ENCODE assay signal across 25 cellular contexts in the genomic region with DNA sequence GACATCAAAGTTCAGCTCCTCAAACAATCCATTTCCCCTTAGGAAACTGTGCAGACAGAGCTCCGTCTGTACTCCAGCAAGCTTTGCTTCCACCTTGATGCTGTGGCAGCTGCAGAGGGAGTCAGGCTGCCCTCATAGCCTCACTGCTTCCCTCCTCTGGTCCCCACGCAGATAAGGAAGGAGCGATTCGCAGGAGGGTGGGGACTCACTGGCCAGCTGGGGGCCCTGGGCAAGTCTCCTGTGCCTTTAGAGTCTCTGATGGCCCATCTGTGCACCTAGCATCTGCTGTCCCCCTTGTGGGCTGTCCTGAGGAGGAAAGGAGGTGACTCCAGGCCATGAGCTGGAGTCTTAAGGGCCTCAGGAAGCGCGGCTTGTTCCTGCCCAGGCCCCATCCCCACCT.
"Had no signal": no experiment of that assay in that cellular context is flagged by ENCODE, and none has a peak within 500 bp of the region (broad histone marks: within the 10 kb centered on the region; RNA-seq: fewer than 3 reads in every experiment).

No MANE protein-coding gene starts in this region.

- H3K36me3 ChIP-seq: neural progenitor cell, prostate gland, right atrium auricular region, transverse colon had no signal

- H3K27ac ChIP-seq: dorsolateral prefrontal cortex, neural progenitor cell, prostate gland, right atrium auricular region, suprapubic skin, transverse colon, vagina had no signal

- DNase-seq: dorsolateral prefrontal cortex; effector CD4-positive, alpha-beta T cell; hypothalamus; mucosa of descending colon; naive B cell; nucleus accumbens; stimulated activated CD4-positive, alpha-beta T cell treated with anti-CD3 and anti-CD28 coated beads, Interleukin-12 subunit alpha, Interleukin-12 subunit beta, amount 100 ng/mL, for 4 hours; stimulated activated CD4-positive, alpha-beta T cell treated with anti-CD3 and anti-CD28 coated beads, Interleukin-1b, Interleukin-23, amount 100 ng/mL, for 48 hours; stimulated activated CD4-positive, alpha-beta T cell treated with anti-CD3 and anti-CD28 coated beads, Interleukin-4, amount 100 ng/mL, for 1 hour; stimulated activated CD8-positive, alpha-beta memory T cell treated with anti-CD3 and anti-CD28 coated beads, Interleukin-4, amount 100 ng/mL, for 48 hours; stimulated activated naive CD4-positive, alpha-beta T cell; stimulated activated naive CD8-positive, alpha-beta T cell treated with anti-CD3 and anti-CD28 coated beads, Interleukin-15, amount 100 ng/mL, for 72 hours; transverse colon had no signal

- H3K4me2 ChIP-seq: neural progenitor cell, smooth muscle cell had no signal

- H3K27me3 ChIP-seq: dorsolateral prefrontal cortex, neural progenitor cell, right atrium auricular region, suprapubic skin, transverse colon, vagina had no signal

- H3K4me1 ChIP-seq: prostate gland, suprapubic skin, transverse colon, vagina had no signal

- H3K36me3 Mint-ChIP-seq: memory B cell, naive B cell had no signal

- ATAC-seq: left lobe of liver; mucosa of descending colon; sciatic nerve; stimulated activated naive CD8-positive, alpha-beta T cell treated with anti-CD3 and anti-CD28 coated beads, Interleukin-15, amount 100 ng/mL, for 72 hours had no signal

- H3K9me3 Mint-ChIP-seq: mesothelial cell of epicardium; nephron; stimulated activated naive CD8-positive, alpha-beta T cell treated with anti-CD3 and anti-CD28 coated beads, Interleukin-15, amount 100 ng/mL, for 72 hours had no signal

- H3K9ac ChIP-seq: neural progenitor cell had no signal

- H3K9me3 ChIP-seq: mucosa of descending colon, prostate gland, right atrium auricular region, suprapubic skin, transverse colon, vagina had no signal

- H3K27ac Mint-ChIP-seq: memory B cell, mesothelial cell of epicardium, naive B cell, nephron had no signal

- H3K4me3 Mint-ChIP-seq: memory B cell; mesothelial cell of epicardium; naive B cell; nephron; neural progenitor cell; stimulated activated naive CD8-positive, alpha-beta T cell treated with anti-CD3 and anti-CD28 coated beads, Interleukin-15, amount 100 ng/mL, for 72 hours had no signal

- H3K4me1 Mint-ChIP-seq: memory B cell; stimulated activated naive CD8-positive, alpha-beta T cell treated with anti-CD3 and anti-CD28 coated beads, Interleukin-15, amount 100 ng/mL, for 72 hours had no signal

- H2AFZ ChIP-seq: neural progenitor cell had no signal

- H3K4me3 ChIP-seq: dorsolateral prefrontal cortex, lung, mucosa of descending colon, neural progenitor cell, prostate gland, right atrium auricular region, smooth muscle cell, suprapubic skin, transverse colon, vagina had no signal
